In genomic region chr3:87691109-87691508, GRCh38 we compare ENCODE assay signal across 24 cellular contexts.
"Had no signal": no experiment of that assay in that cellular context is flagged by ENCODE, and none has a peak within 500 bp of the region (broad histone marks: within the 10 kb centered on the region; RNA-seq: fewer than 3 reads in every experiment).

No MANE protein-coding gene starts in this region.

- H3K4me2 ChIP-seq: hepatocyte had no signal

- H3K36me3 Mint-ChIP-seq: activated naive CD4-positive, alpha-beta T cell treated with anti-CD3 and anti-CD28 coated beads, Interleukin-2, amount 10 ng/mL, durations not matched to agents 7 days and 5 days; brain; mesothelial cell of epicardium; natural killer cell treated with Interleukin-12 subunit alpha and Interleukin-12 subunit beta and Interleukin-15 and Interleukin-18, amount 100 ng/mL, for 72 hours; T-cell had no signal

- H2AFZ ChIP-seq: hepatocyte, parathyroid adenoma had no signal

- DNase-seq: activated CD4-positive, alpha-beta T cell treated with anti-CD3 and anti-CD28 coated beads, Interleukin-2, amount 50 U/mL, for 1 hour; activated CD8-positive, alpha-beta memory T cell treated with anti-CD3 and anti-CD28 coated beads, Interleukin-2, amount 50 U/mL, for 4 hours; activated effector memory CD4-positive, alpha-beta T cell treated with Interleukin-2 at 50 U/mL for 16 hours; activated naive CD4-positive, alpha-beta T cell treated with anti-CD3 and anti-CD28 coated beads, Interleukin-2, amount 10 ng/mL, durations not matched to agents 7 days and 5 days; activated naive CD8-positive, alpha-beta T cell treated with anti-CD3 and anti-CD28 coated beads, Interleukin-2, amount 50 U/mL, for 24 hours; activated T-cell treated with anti-CD3 and anti-CD28 coated beads, Interleukin-2, amount 50 U/mL, for 4 hours; anterior cingulate cortex; cerebellar nuclear complex; cortex of kidney; effector CD4-positive, alpha-beta T cell; sigmoid colon; stimulated activated CD4-positive, alpha-beta T cell treated with anti-CD3 and anti-CD28 coated beads, Interleukin-1b, Interleukin-23, amount 100 ng/mL, for 48 hours; stimulated activated CD8-positive, alpha-beta memory T cell treated with anti-CD3 and anti-CD28 coated beads, Interleukin-4, amount 100 ng/mL, for 48 hours; stimulated activated naive CD4-positive, alpha-beta T cell treated with Interleukin-2 at 50 U/mL for 16 hours; T-cell; thyroid gland had no signal

- H3K4me3 Mint-ChIP-seq: activated naive CD4-positive, alpha-beta T cell treated with anti-CD3 and anti-CD28 coated beads, Interleukin-2, amount 10 ng/mL, durations not matched to agents 7 days and 5 days; activated naive CD8-positive, alpha-beta T cell treated with anti-CD3 and anti-CD28 coated beads, Interleukin-2, amount 50 U/mL, for 24 hours; activated T-cell treated with anti-CD3 and anti-CD28 coated beads, Interleukin-2, amount 50 U/mL, for 4 hours; brain; mesothelial cell of epicardium; natural killer cell treated with Interleukin-12 subunit alpha and Interleukin-12 subunit beta and Interleukin-15 and Interleukin-18, amount 100 ng/mL, for 72 hours; T-cell had no signal

- H3K4me3 ChIP-seq: esophagus muscularis mucosa, hepatocyte, lung, sigmoid colon, thyroid gland had no signal

- H3K27me3 ChIP-seq: esophagus muscularis mucosa, hepatocyte, neutrophil, sigmoid colon, thyroid gland had no signal

- H3K4me1 ChIP-seq: esophagus muscularis mucosa, parathyroid adenoma, thyroid gland had no signal

- H3K9ac ChIP-seq: parathyroid adenoma had no signal

- H3K79me2 ChIP-seq: hepatocyte, parathyroid adenoma had no signal

- H3K27ac ChIP-seq: esophagus muscularis mucosa, hepatocyte, neutrophil, parathyroid adenoma, sigmoid colon, thyroid gland had no signal

- H3K9me3 Mint-ChIP-seq: activated naive CD4-positive, alpha-beta T cell treated with anti-CD3 and anti-CD28 coated beads, Interleukin-2, amount 10 ng/mL, durations not matched to agents 7 days and 5 days; activated naive CD8-positive, alpha-beta T cell treated with anti-CD3 and anti-CD28 coated beads, Interleukin-2, amount 50 U/mL, for 24 hours; brain had no signal

- H3K27ac Mint-ChIP-seq: activated naive CD4-positive, alpha-beta T cell treated with anti-CD3 and anti-CD28 coated beads, Interleukin-2, amount 10 ng/mL, durations not matched to agents 7 days and 5 days; activated naive CD8-positive, alpha-beta T cell treated with anti-CD3 and anti-CD28 coated beads, Interleukin-2, amount 50 U/mL, for 24 hours; brain; mesothelial cell of epicardium; natural killer cell treated with Interleukin-12 subunit alpha and Interleukin-12 subunit beta and Interleukin-15 and Interleukin-18, amount 100 ng/mL, for 72 hours; T-cell had no signal

- H3K9me3 ChIP-seq: esophagus muscularis mucosa, neutrophil, sigmoid colon, thyroid gland had no signal

- H3K27me3 Mint-ChIP-seq: activated naive CD4-positive, alpha-beta T cell treated with anti-CD3 and anti-CD28 coated beads, Interleukin-2, amount 10 ng/mL, durations not matched to agents 7 days and 5 days; activated naive CD8-positive, alpha-beta T cell treated with anti-CD3 and anti-CD28 coated beads, Interleukin-2, amount 50 U/mL, for 24 hours; natural killer cell treated with Interleukin-12 subunit alpha and Interleukin-12 subunit beta and Interleukin-15 and Interleukin-18, amount 100 ng/mL, for 72 hours; T-cell had no signal

- H3K36me3 ChIP-seq: esophagus muscularis mucosa, neutrophil, sigmoid colon, thyroid gland had no signal

- H3K4me1 Mint-ChIP-seq: activated naive CD4-positive, alpha-beta T cell treated with anti-CD3 and anti-CD28 coated beads, Interleukin-2, amount 10 ng/mL, durations not matched to agents 7 days and 5 days; activated naive CD8-positive, alpha-beta T cell treated with anti-CD3 and anti-CD28 coated beads, Interleukin-2, amount 50 U/mL, for 24 hours; mesothelial cell of epicardium; T-cell had no signal
